ENCODE assay signal across 16 cellular contexts in genomic region chr6:168009331-168009730, GRCh38. TPM values are rescaled to one million over a fixed set of nuclear protein-coding genes. Genes with fewer than 3 reads are reported as not detected.
DNase-seq lines count a peak whose midpoint lies in the region; TF ChIP-seq lines count a peak whose summit lies in the region.
"Had no signal": no experiment of that assay in that cellular context is flagged by ENCODE, and none has a peak within 500 bp of the region (broad histone marks: within the 10 kb centered on the region; RNA-seq: fewer than 3 reads in every experiment).

No MANE protein-coding gene starts in this region.

- TF ChIP-seq CTCF in choroid plexus epithelial cell (conservative IDR thresholded peaks at IDR 0.05; ENCODE audit: low read depth, low read length) (no peak), fibroblast of villous mesenchyme (IDR thresholded peaks at IDR 0.05; ENCODE audit: insufficient read depth, low read depth, low read length) (no peak)

- H3K4me3 ChIP-seq in choroid plexus epithelial cell (ENCODE audit: low read depth, low read length) (no peak overlapping the region), fibroblast of villous mesenchyme (ENCODE audit: low read depth, low read length) (no peak overlapping the region)
- H3K4me3 ChIP-seq: A549, BLaER1, GM23338, K562 had no signal

- DNase-seq in GM04503 (ENCODE audit: low read depth) (peak; percentile 62), choroid plexus epithelial cell (ENCODE audit: low read depth) (peak; percentile 31), fibroblast of villous mesenchyme (ENCODE audit: low read depth) (peak; percentile 33), DMS153 treated with DMSO at 0.1 percent for 48 hours (lab: John Stamatoyannopoulos, UW; ENCODE audit: unreplicated experiment) (no peak), NOMO-1 treated with dmso at 0.1 percent for 144 hours (lab: John Stamatoyannopoulos, UW; ENCODE audit: unreplicated experiment) (no peak), NCI-H1092 (lab: John Stamatoyannopoulos, UW) (no peak), globus pallidus (ENCODE audit: low spot score) (no peak)
- DNase-seq: AML-193; CD4-positive, CD25-positive, alpha-beta regulatory T cell; H7 had no signal

RNA-seq across cellular contexts. Expression of gene KIF25, which starts 11.9 kb away (rescaled TPM):
- under 0.01 TPM in 1 of 2 replicates, not detected in the other for total RNA-seq in fibroblast of villous mesenchyme
- total RNA-seq: CD4-positive, CD25-positive, alpha-beta regulatory T cell; Daoy; G401 had no signal

Comparison
In these comparisons a context has a peak if more than half of its experiments do, and no peak if none do; other contexts are left out.
1. DNase-seq: peak in GM04503 (single experiment), choroid plexus epithelial cell (single experiment) and fibroblast of villous mesenchyme (single experiment); none in DMS153 treated with DMSO at 0.1 percent for 48 hours (single experiment), NOMO-1 treated with dmso at 0.1 percent for 144 hours (single experiment), NCI-H1092 (single experiment) and globus pallidus (single experiment).